Comparison of ENCODE assay signal across 8 cellular contexts in the genomic region with DNA sequence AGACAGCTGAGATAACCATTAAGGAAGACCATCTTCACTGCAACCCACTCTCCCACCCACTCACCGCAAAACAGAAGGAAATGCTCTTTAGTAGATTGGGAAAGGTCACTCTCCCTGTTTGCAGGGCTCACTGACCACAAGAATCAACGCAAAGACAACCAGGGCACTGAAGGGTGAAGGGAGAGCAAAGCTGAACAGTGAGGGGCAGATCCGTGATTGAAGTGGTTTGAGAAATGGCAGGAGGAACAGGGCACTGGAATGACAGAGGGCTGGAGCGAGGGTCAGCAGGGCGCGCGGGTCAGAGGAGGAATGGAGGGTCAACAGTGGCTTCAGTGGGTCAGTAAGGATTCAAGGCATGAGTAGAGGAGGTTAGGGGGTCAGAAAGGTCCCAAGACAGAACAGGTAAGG. TPM values are rescaled to one million over a fixed set of nuclear protein-coding genes. Genes with fewer than 3 reads are reported as not detected.
DNase-seq lines count a peak whose midpoint lies in the region; ATAC-seq and TF ChIP-seq lines count a peak whose summit lies in the region.

No MANE protein-coding gene starts in this region.

- H3K79me2 ChIP-seq in OCI-LY7 (ENCODE audit: insufficient read depth, low read depth, low read length) = peaks cover 51% of the 10 kb centered on the region
- H3K79me2 ChIP-seq in neural cell (replicated peaks; ENCODE audit: insufficient read depth, low read length) = peaks cover 49% of the 10 kb centered on the region

- CTCF ChIA-PET in OCI-LY7 (lab: Charles Lee; ENCODE audit: unreplicated experiment) = no interaction called here

- no peaks in the 10 kb centered on the region for H3K36me3 Mint-ChIP-seq in endodermal cell (ENCODE audit: low read depth)

- H3K27me3 ChIP-seq in endodermal cell (ENCODE audit: control insufficient read depth, insufficient read depth, low read length, poor library complexity, severe bottlenecking) = no peaks in the 10 kb centered on the region
- H3K27me3 ChIP-seq in neural cell (ENCODE audit: insufficient read depth, low read depth, low read length) = no peaks in the 10 kb centered on the region

- H2AFZ ChIP-seq in OCI-LY7 (ENCODE audit: low read length) = peak overlapping the region; percentile 97; the same call in 1 of the 2 replicates
- peak overlapping the region; percentile 97 for H2AFZ ChIP-seq in neural cell (ENCODE audit: low read depth, low read length)

- H3K9me2 ChIP-seq in OCI-LY7 (ENCODE audit: insufficient read depth, low read length) (no peaks in the 10 kb centered on the region), neural cell (ENCODE audit: insufficient read depth, low read length) (no peaks in the 10 kb centered on the region)

- H3K9me3 Mint-ChIP-seq in endodermal cell = no peaks in the 10 kb centered on the region

- H3K36me3 ChIP-seq in OCI-LY7 (ENCODE audit: insufficient read depth, low read length) (peaks cover 8% of the 10 kb centered on the region; the same call in 1 of the 2 replicates), endodermal cell (ENCODE audit: control insufficient read depth, insufficient read depth, low read length) (peaks cover 5% of the 10 kb centered on the region), neural cell (ENCODE audit: insufficient read depth, low read length) (no peaks in the 10 kb centered on the region)

- H4K20me1 ChIP-seq in OCI-LY7 (ENCODE audit: insufficient read depth, low read length) (peaks cover 13% of the 10 kb centered on the region; the same call in 1 of the 2 replicates), neural cell (ENCODE audit: insufficient read depth) (no peaks in the 10 kb centered on the region)

- 0% methylated on average over 2 to 7 of the region's 7 CpGs for WGBS in endodermal cell (ENCODE audit: insufficient coverage in 1 of 2, insufficient read length in 1 of 2), 2 experiments

- H3K27ac Mint-ChIP-seq in endodermal cell = peak overlapping the region; percentile 95

- in situ Hi-C loops in GM13977 (cut with MboI; ENCODE audit: low pct_unique_long_range_greater_than_20kb, low sequenced_read_pairs, unreplicated experiment) = loop anchor here (25.0 kb wide), 1 partner anchor 298 kb away; no protein-coding TSS in a partner anchor

- peak; percentile 6 for ATAC-seq in GM19455 (IDR thresholded peaks at IDR 0.05; ENCODE audit: unreplicated experiment)

- DNase-seq in OCI-LY7 (ENCODE audit: low spot score) (no peak), endodermal cell (no peak), NCI-H1048 (lab: John Stamatoyannopoulos, UW) (no peak), NCI-H226 (no peak), GM13977 (ENCODE audit: low spot score) (no peak)

- BruUV-seq in OCI-LY7 (replicated peaks; lab: Mats Ljungman, UMichigan) = no TSS peak

- no peaks in the 10 kb centered on the region for H3F3A ChIP-seq in neural cell (ENCODE audit: insufficient read depth, low read length, poor library complexity, severe bottlenecking)

- H3K27ac ChIP-seq in 22Rv1 (peak overlapping the region; percentile 73), OCI-LY7 (ENCODE audit: low read depth, low read length, poor library complexity, severe bottlenecking) (peak overlapping the region; percentile 42), endodermal cell (ENCODE audit: low read depth, low read length) (peak overlapping the region; percentile 27), neural cell (ENCODE audit: low read length) (peak overlapping the region; percentile 84)

- H3K9me3 ChIP-seq in OCI-LY7 (ENCODE audit: low read length) (no peaks in the 10 kb centered on the region), endodermal cell (ENCODE audit: control insufficient read depth, low read length) (no peaks in the 10 kb centered on the region), neural cell (ENCODE audit: low read length) (no peaks in the 10 kb centered on the region)

- no peak for TF ChIP-seq CTCF in 22Rv1 (IDR thresholded peaks at IDR 0.05)
- no peak for TF ChIP-seq CTCF in OCI-LY7 (conservative IDR thresholded peaks at IDR 0.05; ENCODE audit: low read length)
- TF ChIP-seq CTCF in endodermal cell (conservative IDR thresholded peaks at IDR 0.05) = no peak
- no peak for TF ChIP-seq CTCF in neural cell (IDR thresholded peaks at IDR 0.05; ENCODE audit: poor library complexity, severe bottlenecking)
- no peak for TF ChIP-seq CTCF in GM13977 (IDR thresholded peaks at IDR 0.05; ENCODE audit: extremely low read depth, insufficient read depth, missing control alignments)

- H3K4me3 ChIP-seq in OCI-LY7 (ENCODE audit: low read depth, low read length, poor library complexity, severe bottlenecking) (peak overlapping the region; percentile 86), endodermal cell (ENCODE audit: low read length) (peak overlapping the region; percentile 98), neural cell (ENCODE audit: low read length) (peak overlapping the region; percentile 91)

- H3K9ac ChIP-seq in endodermal cell (ENCODE audit: extremely low read depth, low read length, poor library complexity, severe bottlenecking) = peak overlapping the region; percentile 68
- H3K9ac ChIP-seq in neural cell (ENCODE audit: low read length) = peak overlapping the region; percentile 95

- H3K4me1 Mint-ChIP-seq in endodermal cell = peaks cover 27% of the 10 kb centered on the region

- no peak for TF ChIP-seq RAD21 in neural cell (conservative IDR thresholded peaks at IDR 0.05)

- peak overlapping the region; percentile 88 for H3K4me3 Mint-ChIP-seq in endodermal cell

- no peaks in the 10 kb centered on the region for H3K27me3 Mint-ChIP-seq in endodermal cell (ENCODE audit: insufficient read depth)

- H3K4me2 ChIP-seq in OCI-LY7 (ENCODE audit: low read length) (peak overlapping the region; percentile 93), neural cell (ENCODE audit: low read length) (peak overlapping the region; percentile 94)

- intact Hi-C loops in OCI-LY7 (cut with micrococcal nuclease; ENCODE audit: unreplicated experiment) = loop anchor here (1.0 to 5.0 kb wide), 3 partner anchors 10 to 1677 kb away; a partner anchor contains a TSS

- POLR2A ChIA-PET in OCI-LY7 (lab: Charles Lee) = interaction anchor here (1.9 to 2.2 kb wide), 2 partner anchors 10 to 11 kb away, joined by 10 to 11 read pairs; a partner anchor contains a TSS

- H3K4me1 ChIP-seq in OCI-LY7 (ENCODE audit: insufficient read depth, low read length, poor library complexity, severe bottlenecking) (peaks cover 38% of the 10 kb centered on the region), endodermal cell (ENCODE audit: control insufficient read depth, insufficient read depth, low read length) (no peaks in the 10 kb centered on the region)

- TF ChIP-seq EP300 in neural cell (conservative IDR thresholded peaks at IDR 0.05; ENCODE audit: poor library complexity, severe bottlenecking) = no peak

TF ChIP-seq in neural cell, 6 proteins besides CTCF, POLR2A, EP300 and RAD21:
- TF ChIP-seq EZH2 (IDR thresholded peaks at IDR 0.05; ENCODE audit: borderline replicate concordance, insufficient read depth, low read length, poor library complexity, severe bottlenecking) (no peak), POLR2AphosphoS5 (IDR thresholded peaks at IDR 0.05) (no peak), MXI1 (conservative IDR thresholded peaks at IDR 0.05; ENCODE audit: poor library complexity, severe bottlenecking) (no peak), TAF1 (IDR thresholded peaks at IDR 0.05; ENCODE audit: low read depth) (no peak), SMC3 (conservative IDR thresholded peaks at IDR 0.05; ENCODE audit: poor library complexity) (no peak)
- TF ChIP-seq, protein P1, sequence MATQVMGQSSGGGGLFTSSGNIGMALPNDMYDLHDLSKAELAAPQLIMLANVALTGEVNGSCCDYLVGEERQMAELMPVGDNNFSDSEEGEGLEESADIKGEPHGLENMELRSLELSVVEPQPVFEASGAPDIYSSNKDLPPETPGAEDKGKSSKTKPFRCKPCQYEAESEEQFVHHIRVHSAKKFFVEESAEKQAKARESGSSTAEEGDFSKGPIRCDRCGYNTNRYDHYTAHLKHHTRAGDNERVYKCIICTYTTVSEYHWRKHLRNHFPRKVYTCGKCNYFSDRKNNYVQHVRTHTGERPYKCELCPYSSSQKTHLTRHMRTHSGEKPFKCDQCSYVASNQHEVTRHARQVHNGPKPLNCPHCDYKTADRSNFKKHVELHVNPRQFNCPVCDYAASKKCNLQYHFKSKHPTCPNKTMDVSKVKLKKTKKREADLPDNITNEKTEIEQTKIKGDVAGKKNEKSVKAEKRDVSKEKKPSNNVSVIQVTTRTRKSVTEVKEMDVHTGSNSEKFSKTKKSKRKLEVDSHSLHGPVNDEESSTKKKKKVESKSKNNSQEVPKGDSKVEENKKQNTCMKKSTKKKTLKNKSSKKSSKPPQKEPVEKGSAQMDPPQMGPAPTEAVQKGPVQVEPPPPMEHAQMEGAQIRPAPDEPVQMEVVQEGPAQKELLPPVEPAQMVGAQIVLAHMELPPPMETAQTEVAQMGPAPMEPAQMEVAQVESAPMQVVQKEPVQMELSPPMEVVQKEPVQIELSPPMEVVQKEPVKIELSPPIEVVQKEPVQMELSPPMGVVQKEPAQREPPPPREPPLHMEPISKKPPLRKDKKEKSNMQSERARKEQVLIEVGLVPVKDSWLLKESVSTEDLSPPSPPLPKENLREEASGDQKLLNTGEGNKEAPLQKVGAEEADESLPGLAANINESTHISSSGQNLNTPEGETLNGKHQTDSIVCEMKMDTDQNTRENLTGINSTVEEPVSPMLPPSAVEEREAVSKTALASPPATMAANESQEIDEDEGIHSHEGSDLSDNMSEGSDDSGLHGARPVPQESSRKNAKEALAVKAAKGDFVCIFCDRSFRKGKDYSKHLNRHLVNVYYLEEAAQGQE (IDR thresholded peaks at IDR 0.05; ENCODE audit: borderline replicate concordance) = no peak

RNA-seq across cellular contexts. Expression of a gene that starts 0.5 kb away (rescaled TPM):
- total RNA-seq in OCI-LY7 (2014; rRNA removed; shearing (Covaris generic)) = 14.9 and 17.3 TPM in 2 replicates
- 27.7 and 27.9 TPM in 2 replicates for total RNA-seq in OCI-LY7 (2022)
- total RNA-seq in endodermal cell = 10 to 100 TPM; 31.7 to 35.8 TPM
- 31.8 TPM for polyA plus RNA-seq in endodermal cell (2013, experiment 1 of 2)
- 31.8 TPM for polyA plus RNA-seq in endodermal cell (2013, experiment 2 of 2)
- polyA plus RNA-seq in neural cell = 14.9 and 16.3 TPM in 2 replicates
- polyA minus RNA-seq in neural cell = 20.0 and 24.5 TPM in 2 replicates

RNA-seq across cellular contexts. Expression of a gene that starts 11.6 kb away (rescaled TPM):
- 17.0 and 19.9 TPM in 2 replicates for total RNA-seq in OCI-LY7 (2014; rRNA removed; shearing (Covaris generic))
- 17.4 and 17.5 TPM in 2 replicates for total RNA-seq in OCI-LY7 (2022)
- total RNA-seq in endodermal cell = 10 to 100 TPM; 25.1 to 28.2 TPM
- polyA plus RNA-seq in endodermal cell (2013, experiment 1 of 2) = 14.4 TPM
- 14.3 TPM for polyA plus RNA-seq in endodermal cell (2013, experiment 2 of 2)
- 8.2 and 8.8 TPM in 2 replicates for polyA plus RNA-seq in neural cell
- 17.9 and 18.0 TPM in 2 replicates for polyA minus RNA-seq in neural cell

Comparison
In these comparisons a context has a peak if more than half of its experiments do, and no peak if none do; other contexts are left out.
1. H3K27ac ChIP-seq: peak in every context shown above with its lines; median percentile 84 in neural cell; 73 in 22Rv1; 42 in OCI-LY7; 27 in endodermal cell.